ENCODE assay signal across 2 cellular contexts in genomic region chr14:71361874-71362273, GRCh38.
TF ChIP-seq lines count a peak whose summit lies in the region.

No MANE protein-coding gene starts in this region.

TF ChIP-seq in IMR-90, 13 proteins besides CTCF, POLR2A, EP300 and RAD21:
- TF ChIP-seq RFX5 (IDR thresholded peaks at IDR 0.05; ENCODE audit: low read depth, low read length) (no peak), FOS (IDR thresholded peaks at IDR 0.05; ENCODE audit: low read depth, low read length) (no peak), NFE2L2 (IDR thresholded peaks at IDR 0.05; ENCODE audit: low read depth, low read length) (no peak), RCOR1 (IDR thresholded peaks at IDR 0.05; ENCODE audit: insufficient replicate concordance, low read length) (no peak), BHLHE40 (IDR thresholded peaks at IDR 0.05; ENCODE audit: low read depth, low read length) (no peak), MAZ (IDR thresholded peaks at IDR 0.05; ENCODE audit: borderline replicate concordance, low read depth, low read length) (no peak), USF2 (IDR thresholded peaks at IDR 0.05; ENCODE audit: low read depth, low read length) (no peak), CEBPB (IDR thresholded peaks at IDR 0.05; ENCODE audit: low read depth, low read length) (no peak), SMC3 (IDR thresholded peaks at IDR 0.05; ENCODE audit: low read depth, low read length) (no peak), MAFK (IDR thresholded peaks at IDR 0.05; ENCODE audit: low read depth, low read length) (no peak)

TF ChIP-seq in GM12878, 131 proteins besides CTCF, POLR2A, EP300 and RAD21:
- peak; percentile 44; the same call in 1 of the 2 replicates for TF ChIP-seq ZBTB33 (IDR thresholded peaks at IDR 0.05)
- TF ChIP-seq RFX5 (IDR thresholded peaks at IDR 0.05; ENCODE audit: low read depth, low read length) = no peak
- no peak for TF ChIP-seq MEF2A (IDR thresholded peaks at IDR 0.05; ENCODE audit: insufficient read depth, low read depth, low read length)
- TF ChIP-seq FOXK2 (IDR thresholded peaks at IDR 0.05) = no peak
- TF ChIP-seq EGR1 (IDR thresholded peaks at IDR 0.05; ENCODE audit: borderline replicate concordance in 1 of 2, low read depth in 2 of 2, low read length in 2 of 2) = no peak
